ENCODE assay signal across 8 cellular contexts in genomic region chr9:83473488-83473971, GRCh38.
A peak's percentile ranks its signal among the peaks of the same experiment; 100 is the strongest.
DNase-seq lines count a peak whose midpoint lies in the region; ATAC-seq lines count a peak whose summit lies in the region.

No MANE protein-coding gene starts in this region.

- DNase-seq in stimulated activated CD4-positive, alpha-beta T cell treated with anti-CD3 and anti-CD28 coated beads, Interleukin-15, amount 100 ng/mL, for 24 hours = peak; percentile 11
- no peak for DNase-seq in stimulated activated CD4-positive, alpha-beta T cell treated with anti-CD3 and anti-CD28 coated beads, Interleukin-12 subunit alpha, Interleukin-12 subunit beta, amount 100 ng/mL, for 4 hours
- no peak for DNase-seq in activated naive CD4-positive, alpha-beta T cell treated with anti-CD3 and anti-CD28 coated beads, Interleukin-2, amount 50 U/mL, for 72 hours (ENCODE audit: low spot score in 2 of 2)
- no peak for DNase-seq in stimulated activated effector memory CD8-positive, alpha-beta T cell treated with anti-CD3 and anti-CD28 coated beads, Interleukin-12 subunit alpha, Interleukin-12 subunit beta, amount 100 ng/mL, for 72 hours (ENCODE audit: low spot score in 2 of 2)
- DNase-seq in NCI-H187 treated with DMSO at 0.1 percent for 48 hours (lab: John Stamatoyannopoulos, UW) = no peak
- DNase-seq in cerebellar nuclear complex (lab: John Stamatoyannopoulos, UW) = no peak
- DNase-seq in NCI-H2227 (lab: John Stamatoyannopoulos, UW; ENCODE audit: unreplicated experiment) = no peak

- ATAC-seq in HG03064 (IDR thresholded peaks at IDR 0.05; ENCODE audit: low read depth, unreplicated experiment) = peak; percentile 93
- peak; percentile 77 to 80 for ATAC-seq in activated naive CD4-positive, alpha-beta T cell treated with anti-CD3 and anti-CD28 coated beads, Interleukin-2, amount 50 U/mL, for 72 hours
- ATAC-seq in stimulated activated effector memory CD8-positive, alpha-beta T cell treated with anti-CD3 and anti-CD28 coated beads, Interleukin-12 subunit alpha, Interleukin-12 subunit beta, amount 100 ng/mL, for 72 hours = peak; percentile 21

- peaks cover 0 to 12% of the 10 kb centered on the region in 2 donors for H3K36me3 Mint-ChIP-seq in activated naive CD4-positive, alpha-beta T cell treated with anti-CD3 and anti-CD28 coated beads, Interleukin-2, amount 50 U/mL, for 72 hours
- no peaks in the 10 kb centered on the region for H3K36me3 Mint-ChIP-seq in stimulated activated effector memory CD8-positive, alpha-beta T cell treated with anti-CD3 and anti-CD28 coated beads, Interleukin-12 subunit alpha, Interleukin-12 subunit beta, amount 100 ng/mL, for 72 hours

- H3K4me1 Mint-ChIP-seq in stimulated activated effector memory CD8-positive, alpha-beta T cell treated with anti-CD3 and anti-CD28 coated beads, Interleukin-12 subunit alpha, Interleukin-12 subunit beta, amount 100 ng/mL, for 72 hours = peaks cover 14% of the 10 kb centered on the region

- peak overlapping the region; percentile 11 for H3K4me3 Mint-ChIP-seq in stimulated activated effector memory CD8-positive, alpha-beta T cell treated with anti-CD3 and anti-CD28 coated beads, Interleukin-12 subunit alpha, Interleukin-12 subunit beta, amount 100 ng/mL, for 72 hours

- peaks cover 0 to 5% of the 10 kb centered on the region in 2 donors for H3K9me3 Mint-ChIP-seq in activated naive CD4-positive, alpha-beta T cell treated with anti-CD3 and anti-CD28 coated beads, Interleukin-2, amount 50 U/mL, for 72 hours
- no peaks in the 10 kb centered on the region for H3K9me3 Mint-ChIP-seq in stimulated activated effector memory CD8-positive, alpha-beta T cell treated with anti-CD3 and anti-CD28 coated beads, Interleukin-12 subunit alpha, Interleukin-12 subunit beta, amount 100 ng/mL, for 72 hours

- H3K27ac Mint-ChIP-seq in activated naive CD4-positive, alpha-beta T cell treated with anti-CD3 and anti-CD28 coated beads, Interleukin-2, amount 50 U/mL, for 72 hours = peak overlapping the region; percentile 26 to 77
- peak overlapping the region; percentile 23 for H3K27ac Mint-ChIP-seq in stimulated activated effector memory CD8-positive, alpha-beta T cell treated with anti-CD3 and anti-CD28 coated beads, Interleukin-12 subunit alpha, Interleukin-12 subunit beta, amount 100 ng/mL, for 72 hours

Comparison
In these comparisons a context has a peak if more than half of its experiments do, and no peak if none do; other contexts are left out.
1. ATAC-seq: peak in every context shown above with its lines; median percentile 93 in HG03064; 78 in activated naive CD4-positive, alpha-beta T cell treated with anti-CD3 and anti-CD28 coated beads, Interleukin-2, amount 50 U/mL, for 72 hours; 21 in stimulated activated effector memory CD8-positive, alpha-beta T cell treated with anti-CD3 and anti-CD28 coated beads, Interleukin-12 subunit alpha, Interleukin-12 subunit beta, amount 100 ng/mL, for 72 hours.